Comparison of ENCODE assay signal across 16 cellular contexts in genomic region chr1:39524171-39524570, GRCh38. TPM values are rescaled to one million over a fixed set of nuclear protein-coding genes. Genes with fewer than 3 reads are reported as not detected.
"Had no signal": no experiment of that assay in that cellular context is flagged by ENCODE, and none has a peak within 500 bp of the region (broad histone marks: within the 10 kb centered on the region; RNA-seq: fewer than 3 reads in every experiment).

No MANE protein-coding gene starts in this region.

- H3K27ac ChIP-seq: ascending aorta, foreskin keratinocyte, psoas muscle, sigmoid colon, SK-N-MC had no signal

- H3K27me3 ChIP-seq: ascending aorta, foreskin keratinocyte, sigmoid colon had no signal

- DNase-seq: activated CD4-positive, alpha-beta T cell treated with anti-CD3 and anti-CD28 coated beads, Interleukin-2, amount 50 U/mL, for 1 hour; activated CD8-positive, alpha-beta memory T cell treated with anti-CD3 and anti-CD28 coated beads, Interleukin-2, amount 50 U/mL, for 48 hours; activated naive CD8-positive, alpha-beta T cell treated with anti-CD3 and anti-CD28 coated beads for 36 hours; foreskin keratinocyte; mammary epithelial cell; mucosa of descending colon; psoas muscle; sigmoid colon; stimulated activated CD4-positive, alpha-beta T cell treated with anti-CD3 and anti-CD28 coated beads, Interleukin-2, amount 100 ng/mL, for 48 hours; T-helper 1 cell had no signal

- H3K36me3 Mint-ChIP-seq: natural killer cell treated with Interleukin-12 subunit alpha and Interleukin-12 subunit beta and Interleukin-15 and Interleukin-18, amount 100 ng/mL, for 72 hours; WTC11 had no signal

- H3K9me3 Mint-ChIP-seq: activated naive CD8-positive, alpha-beta T cell treated with anti-CD3 and anti-CD28 coated beads for 36 hours; activated T-helper 1 cell treated with anti-CD3 and anti-CD28 coated beads, Interleukin-12 subunit alpha, Interleukin-12 subunit beta, Interleukin-2, Interleukin-4 antibody, amounts not matched to agents 30 ng/mL and 10 ng/mL and 1 ng/mL, durations not matched to agents 14 hours and 24 hours and 36 hours; natural killer cell treated with Interleukin-12 subunit alpha and Interleukin-12 subunit beta and Interleukin-15 and Interleukin-18, amount 100 ng/mL, for 72 hours; WTC11 had no signal

- H3K4me1 Mint-ChIP-seq: WTC11 had no signal

- H3K27ac Mint-ChIP-seq: activated naive CD8-positive, alpha-beta T cell treated with anti-CD3 and anti-CD28 coated beads for 36 hours; activated T-helper 1 cell treated with anti-CD3 and anti-CD28 coated beads, Interleukin-12 subunit alpha, Interleukin-12 subunit beta, Interleukin-2, Interleukin-4 antibody, amounts not matched to agents 30 ng/mL and 10 ng/mL and 1 ng/mL, durations not matched to agents 14 hours and 24 hours and 36 hours; WTC11 had no signal

- H3K27me3 Mint-ChIP-seq: activated naive CD8-positive, alpha-beta T cell treated with anti-CD3 and anti-CD28 coated beads for 36 hours; natural killer cell treated with Interleukin-12 subunit alpha and Interleukin-12 subunit beta and Interleukin-15 and Interleukin-18, amount 100 ng/mL, for 72 hours had no signal

- H3K4me3 ChIP-seq: ascending aorta, mucosa of descending colon, psoas muscle, sigmoid colon, SK-N-MC had no signal

- ATAC-seq: foreskin keratinocyte; mucosa of descending colon; natural killer cell treated with Interleukin-12 subunit alpha and Interleukin-12 subunit beta and Interleukin-15 and Interleukin-18, amount 100 ng/mL, for 72 hours; psoas muscle; WTC11 had no signal

- H3K9me3 ChIP-seq: ascending aorta, mucosa of descending colon, psoas muscle, sigmoid colon had no signal

- H3K4me1 ChIP-seq: ascending aorta, foreskin keratinocyte, psoas muscle had no signal

- H3K4me3 Mint-ChIP-seq: activated naive CD8-positive, alpha-beta T cell treated with anti-CD3 and anti-CD28 coated beads for 36 hours; activated T-helper 1 cell treated with anti-CD3 and anti-CD28 coated beads, Interleukin-12 subunit alpha, Interleukin-12 subunit beta, Interleukin-2, Interleukin-4 antibody, amounts not matched to agents 30 ng/mL and 10 ng/mL and 1 ng/mL, durations not matched to agents 14 hours and 24 hours and 36 hours; WTC11 had no signal

RNA-seq across cellular contexts. Expression of gene BMP8A, which starts 32.7 kb away (rescaled TPM):
- total RNA-seq: activated T-helper 1 cell treated with anti-CD3 and anti-CD28 coated beads, Interleukin-12 subunit alpha, Interleukin-12 subunit beta, Interleukin-2, Interleukin-4 antibody, amounts not matched to agents 30 ng/mL and 10 ng/mL and 1 ng/mL, durations not matched to agents 14 hours and 24 hours and 36 hours; ascending aorta; bronchial epithelial cell; foreskin keratinocyte; psoas muscle had no signal
